ENCODE assay signal across 1 cellular context in the genomic region with DNA sequence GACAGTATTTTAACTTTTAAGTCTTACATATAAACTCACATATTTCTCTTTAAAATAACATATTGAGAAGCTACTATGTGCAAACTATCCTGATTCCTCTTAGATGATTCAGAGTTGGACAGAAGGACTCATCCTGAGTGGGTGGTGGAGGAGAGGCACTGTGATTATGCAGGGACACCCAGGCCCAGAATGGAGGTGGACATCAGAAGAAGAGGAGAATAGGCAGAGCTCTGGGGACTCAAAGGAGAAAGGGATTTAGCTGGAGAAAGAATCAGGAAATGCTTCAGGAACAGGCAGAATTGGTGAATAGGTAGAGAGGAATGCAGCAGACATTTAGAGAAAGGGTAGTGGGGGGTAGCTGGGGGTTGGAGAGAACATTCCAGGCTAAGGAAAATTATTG.
TF ChIP-seq lines count a peak whose summit lies in the region.

No MANE protein-coding gene starts in this region.

TF ChIP-seq in IMR-90, 13 proteins besides CTCF, POLR2A, EP300 and RAD21 (continued from another document):
- TF ChIP-seq RCOR1 (IDR thresholded peaks at IDR 0.05; ENCODE audit: insufficient replicate concordance, low read length) (no peak), RFX5 (IDR thresholded peaks at IDR 0.05; ENCODE audit: low read depth, low read length) (no peak), SMC3 (IDR thresholded peaks at IDR 0.05; ENCODE audit: low read depth, low read length) (no peak), BHLHE40 (IDR thresholded peaks at IDR 0.05; ENCODE audit: low read depth, low read length) (no peak)
